In genomic region chr6:83065511-83066192, GRCh38 we compare ENCODE assay signal across 1 cellular context.
TF ChIP-seq lines count a peak whose summit lies in the region.

UBE3D (minus strand) TSS chr6:83065841; CDS start chr6:83065718, 123 bp downstream.

TF ChIP-seq in HepG2, 621 proteins besides CTCF, POLR2A, EP300 and RAD21 (continued from another document and continues in another):
- TF ChIP-seq MAFK (conservative IDR thresholded peaks at IDR 0.05 in 1 of 2, IDR thresholded peaks at IDR 0.05 in 1 of 2; ENCODE audit: low read length in 2 of 2): no peak
- TF ChIP-seq ZNF275 (CRISPR knock-in tag; IDR thresholded peaks at IDR 0.05; ENCODE audit: borderline replicate concordance): peak; percentile 78; the same call in 1 of the 2 replicates
- no peak for TF ChIP-seq SUZ12 (IDR thresholded peaks at IDR 0.05; ENCODE audit: low read depth, low read length)
- TF ChIP-seq JUND (CRISPR knock-in tag; IDR thresholded peaks at IDR 0.05): no peak
- TF ChIP-seq ZNF407 (CRISPR knock-in tag; IDR thresholded peaks at IDR 0.05; ENCODE audit: not compliant biosample characterization): no peak
- TF ChIP-seq ZNF143 (CRISPR knock-in tag; IDR thresholded peaks at IDR 0.05): peak; percentile 56
- peak; percentile 92 for TF ChIP-seq POLR2AphosphoS5 (IDR thresholded peaks at IDR 0.05; ENCODE audit: low read depth, low read length)
- no peak for TF ChIP-seq CEBPZ (IDR thresholded peaks at IDR 0.05; ENCODE audit: low read length)
- no peak for TF ChIP-seq CREB3 (CRISPR knock-in tag; IDR thresholded peaks at IDR 0.05)
- 0 out of 2 replicates have a peak, but pooled peaks have one; percentile 67 for TF ChIP-seq CBX5 (CRISPR knock-in tag; IDR thresholded peaks at IDR 0.05; ENCODE audit: borderline replicate concordance)
- 0 out of 2 replicates have a peak, but pooled peaks have one; percentile 40 for TF ChIP-seq ZBTB25 (CRISPR knock-in tag; IDR thresholded peaks at IDR 0.05)
- TF ChIP-seq FOXP4 (CRISPR knock-in tag; IDR thresholded peaks at IDR 0.05): no peak
- peak; percentile 64 for TF ChIP-seq IKZF4 (CRISPR knock-in tag; IDR thresholded peaks at IDR 0.05; ENCODE audit: borderline replicate concordance, low read depth, not compliant biosample characterization)
- peak; percentile 72 for TF ChIP-seq SALL2 (CRISPR knock-in tag; IDR thresholded peaks at IDR 0.05)
- TF ChIP-seq ZNF24 (IDR thresholded peaks at IDR 0.05): no peak
- TF ChIP-seq ZSCAN30 (CRISPR knock-in tag; IDR thresholded peaks at IDR 0.05): 0 out of 2 replicates have a peak, but pooled peaks have one; percentile 28
- TF ChIP-seq ZNF704 (CRISPR knock-in tag; IDR thresholded peaks at IDR 0.05; ENCODE audit: borderline replicate concordance): no peak
- peak; percentile 44; the same call in 1 of the 2 replicates for TF ChIP-seq ZNF790 (CRISPR knock-in tag; IDR thresholded peaks at IDR 0.05; ENCODE audit: borderline replicate concordance)
- TF ChIP-seq ZNF569 (CRISPR knock-in tag; IDR thresholded peaks at IDR 0.05; ENCODE audit: borderline replicate concordance): no peak
- TF ChIP-seq ZNF382 (CRISPR knock-in tag; IDR thresholded peaks at IDR 0.05; ENCODE audit: borderline replicate concordance): no peak
- peak; percentile 96 for TF ChIP-seq SNAI1 (CRISPR knock-in tag; IDR thresholded peaks at IDR 0.05; ENCODE audit: borderline replicate concordance)
- peak in 1 of 2 experiments; percentile 48; a peak in 1 of 4 replicates for TF ChIP-seq ATF4 (CRISPR knock-in tag; IDR thresholded peaks at IDR 0.05)
- TF ChIP-seq FOXC1 (CRISPR knock-in tag; IDR thresholded peaks at IDR 0.05; ENCODE audit: borderline replicate concordance): peak; percentile 69; the same call in 1 of the 2 replicates
- TF ChIP-seq ATF2 (CRISPR knock-in tag; IDR thresholded peaks at IDR 0.05): peak; percentile 49; the same call in 1 of the 2 replicates
